Comparison of ENCODE assay signal across 8 cellular contexts in genomic region chrY:19433049-19433448, GRCh38.
DNase-seq lines count a peak whose midpoint lies in the region; FAIRE-seq and TF ChIP-seq lines count a peak whose summit lies in the region.
"Had no signal": no experiment of that assay in that cellular context is flagged by ENCODE, and none has a peak within 500 bp of the region (broad histone marks: within the 10 kb centered on the region; RNA-seq: fewer than 3 reads in every experiment).

No MANE protein-coding gene starts in this region.

- no peak for FAIRE-seq in H54 (lab: Jason Lieb, UNC)

- no peak for TF ChIP-seq POLR2A in H54 (IDR thresholded peaks at IDR 0.05; ENCODE audit: low read depth, low read length)

- no peak overlapping the region for H3K4me3 ChIP-seq in choroid plexus epithelial cell (ENCODE audit: low read depth, low read length)

- DNase-seq in GM10266 (ENCODE audit: extremely low spot score), result peak; percentile 3
- peak; percentile 28 for DNase-seq in LHCN-M2 (ENCODE audit: low read depth)
- DNase-seq in choroid plexus epithelial cell (ENCODE audit: low read depth), result peak; percentile 67
- DNase-seq in putamen (ENCODE audit: low spot score), result peak; percentile 27
- DNase-seq in H54 (ENCODE audit: insufficient read length, low spot score), result no peak
- no peak for DNase-seq in activated gamma-delta T cell (lab: John Stamatoyannopoulos, UW)
- DNase-seq in DMS153 treated with DMSO at 0.1 percent for 48 hours (lab: John Stamatoyannopoulos, UW; ENCODE audit: unreplicated experiment), result no peak
- DNase-seq: NCI-H2227 treated with DMSO at 0.1 percent for 48 hours had no signal

- TF ChIP-seq CTCF in GM10266 (IDR thresholded peaks at IDR 0.05; ENCODE audit: control insufficient read depth, insufficient read depth, low read depth, missing control alignments), result peak; percentile 50
- peak; percentile 63 for TF ChIP-seq CTCF in choroid plexus epithelial cell (conservative IDR thresholded peaks at IDR 0.05; ENCODE audit: low read depth, low read length)

Comparison
In these comparisons a context has a peak if more than half of its experiments do, and no peak if none do; other contexts are left out.
1. DNase-seq: peak in GM10266 (single experiment), LHCN-M2 (single experiment), choroid plexus epithelial cell (single experiment) and putamen (single experiment); none in H54 (single experiment), activated gamma-delta T cell (single experiment) and DMS153 treated with DMSO at 0.1 percent for 48 hours (single experiment).